8 cellular contexts compared by ENCODE assay signal in genomic region chr3:49092948-49093852, GRCh38. TPM values are rescaled to one million over a fixed set of nuclear protein-coding genes. Genes with fewer than 3 reads are reported as not detected.
DNase-seq lines count a peak whose midpoint lies in the region; ATAC-seq and TF ChIP-seq lines count a peak whose summit lies in the region.

No MANE protein-coding gene starts in this region.

- peak overlapping the region; percentile 54 for H3K4me3 ChIP-seq in kidney epithelial cell (ENCODE audit: low read depth, low read length)

- TF ChIP-seq CTCF in kidney epithelial cell (IDR thresholded peaks at IDR 0.05; ENCODE audit: insufficient read depth, low read length, poor library complexity, severe bottlenecking): no peak

- DNase-seq in NCI-H345 (lab: John Stamatoyannopoulos, UW) (peak; percentile 63), NCI-H345 treated with DMSO at 0.1 percent for 48 hours (lab: John Stamatoyannopoulos, UW; ENCODE audit: unreplicated experiment) (no peak), NCI-H2081 (lab: John Stamatoyannopoulos, UW) (peak; percentile 24 to 63), cerebellar cortex (ENCODE audit: low spot score) (peak; percentile 61), kidney epithelial cell (ENCODE audit: low read depth) (peak; percentile 28)
- peak; percentile 89 for DNase-seq in stimulated activated CD4-positive, alpha-beta T cell treated with anti-CD3 and anti-CD28 coated beads, Interleukin-15, amount 100 ng/mL, for 24 hours

- peak; percentile 43 for ATAC-seq in HG02885 (IDR thresholded peaks at IDR 0.05; ENCODE audit: poor library complexity, unreplicated experiment)
- peak; percentile 33 to 39 for ATAC-seq in activated CD4-positive, CD25-positive, alpha-beta regulatory T cell treated with anti-CD3 and anti-CD28 coated beads, Interleukin-2, amount 50 U/mL, for 24 hours

- no peaks in the 10 kb centered on the region for H3K27me3 ChIP-seq in kidney epithelial cell (ENCODE audit: control insufficient read depth, insufficient read depth, low read length)

- no peaks in the 10 kb centered on the region for H3K36me3 ChIP-seq in kidney epithelial cell (ENCODE audit: control insufficient read depth, insufficient read depth, low read length)

RNA-seq across cellular contexts. Expression of gene QRICH1, which starts 0.7 kb away (rescaled TPM):
- total RNA-seq in kidney epithelial cell: 56.0 and 75.6 TPM in 2 replicates

RNA-seq across cellular contexts. Expression of gene QARS1, which starts 11.4 kb away (rescaled TPM):
- 279 and 320 TPM in 2 replicates for total RNA-seq in kidney epithelial cell

RNA-seq across cellular contexts. Expression of gene USP19, which starts 27.4 kb away (rescaled TPM):
- total RNA-seq in kidney epithelial cell: 55.2 and 62.6 TPM in 2 replicates

RNA-seq across cellular contexts. Expression of gene LAMB2, which starts 39.6 kb away (rescaled TPM):
- 197 and 262 TPM in 2 replicates for total RNA-seq in kidney epithelial cell
